9 cellular contexts compared by ENCODE assay signal in the genomic region with DNA sequence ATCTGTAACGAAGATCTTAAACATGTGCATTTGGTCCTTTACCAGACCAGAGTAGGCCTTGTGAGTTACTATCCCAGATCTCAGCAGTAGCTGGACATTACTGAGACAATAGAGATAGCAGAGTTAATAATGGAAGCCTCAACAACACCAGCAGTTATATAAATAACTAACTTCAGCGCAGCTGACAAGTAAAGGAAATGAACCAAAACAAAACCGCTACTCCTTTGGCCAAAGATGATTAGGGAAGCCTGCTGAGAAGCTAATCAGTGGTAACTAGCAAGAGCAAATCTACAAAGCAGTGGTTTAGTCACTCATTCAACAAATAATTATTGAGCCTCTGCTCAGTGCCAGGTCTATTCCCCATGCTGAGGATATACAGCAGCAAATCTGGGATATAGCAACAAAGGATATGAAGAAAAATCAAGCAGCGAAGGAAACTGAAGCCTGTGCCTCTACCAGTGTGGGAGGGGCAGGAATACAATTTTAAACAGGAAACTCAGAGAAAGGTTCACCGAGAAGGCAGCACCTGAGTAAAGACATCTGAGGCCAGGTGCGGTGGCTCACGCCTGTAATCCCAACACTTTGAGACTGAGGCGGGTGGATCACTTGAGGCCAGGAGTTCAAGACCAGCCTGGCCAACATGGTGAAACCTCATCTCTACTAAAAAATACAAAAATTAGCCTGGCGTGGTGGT.
DNase-seq lines count a peak whose midpoint lies in the region; ATAC-seq and TF ChIP-seq lines count a peak whose summit lies in the region.
"Had no signal": no experiment of that assay in that cellular context is flagged by ENCODE, and none has a peak within 500 bp of the region (broad histone marks: within the 10 kb centered on the region; RNA-seq: fewer than 3 reads in every experiment).

No MANE protein-coding gene starts in this region.

- no peak for TF ChIP-seq EP300 in sigmoid colon (IDR thresholded peaks at IDR 0.05)

- H3K36me3 ChIP-seq in spleen (peaks cover 0 to 5% (median 0%) of the 10 kb centered on the region in 6 donors), sigmoid colon (no peaks in the 10 kb centered on the region)
- H3K36me3 ChIP-seq: breast epithelium had no signal

- peak overlapping the region; percentile 48 for H3K27ac Mint-ChIP-seq in activated T-cell treated with anti-CD3 and anti-CD28 coated beads, Interleukin-2, amount 50 U/mL, for 72 hours
- H3K27ac Mint-ChIP-seq in type B pancreatic cell: no peak overlapping the region

- no peak for TF ChIP-seq CTCF in spleen (IDR thresholded peaks at IDR 0.05 in 8 of 11, conservative IDR thresholded peaks at IDR 0.05 in 3 of 11)
- TF ChIP-seq CTCF in sigmoid colon (IDR thresholded peaks at IDR 0.05): no peak
- TF ChIP-seq CTCF in type B pancreatic cell (conservative IDR thresholded peaks at IDR 0.05): no peak

- peaks cover 3 to 23% of the 10 kb centered on the region in 2 donors for H3K36me3 Mint-ChIP-seq in activated T-cell treated with anti-CD3 and anti-CD28 coated beads, Interleukin-2, amount 50 U/mL, for 72 hours (ENCODE audit: insufficient read depth in 2 of 2)
- H3K36me3 Mint-ChIP-seq in type B pancreatic cell: no peaks in the 10 kb centered on the region

- H3K27ac ChIP-seq in spleen: peak overlapping the region in 7 of 8 donors; percentile 38 to 93 (median 88)
- no peak overlapping the region for H3K27ac ChIP-seq in sigmoid colon
- H3K27ac ChIP-seq: breast epithelium had no signal

- peak; percentile 36 for ATAC-seq in GM19452 (IDR thresholded peaks at IDR 0.05; ENCODE audit: unreplicated experiment)
- peak; percentile 32 for ATAC-seq in HG03432 (IDR thresholded peaks at IDR 0.05; ENCODE audit: unreplicated experiment)
- ATAC-seq in activated T-cell treated with anti-CD3 and anti-CD28 coated beads, Interleukin-2, amount 50 U/mL, for 72 hours (replicated peaks in 1 of 2): no peak

- DNase-seq in activated T-cell treated with anti-CD3 and anti-CD28 coated beads, Interleukin-2, amount 50 U/mL, for 72 hours: no peak
- no peak for DNase-seq in spleen
- no peak for DNase-seq in sigmoid colon
- DNase-seq in type B pancreatic cell (ENCODE audit: extremely low spot score, unreplicated experiment): no peak
- no peak for DNase-seq in NCI-H2029 (lab: John Stamatoyannopoulos, UW)
- DNase-seq: kidney glomerular epithelial cell had no signal

- H3K4me1 ChIP-seq in spleen (peaks cover 13 to 91% (median 71%) of the 10 kb centered on the region in 6 donors), sigmoid colon (no peaks in the 10 kb centered on the region)
- H3K4me1 ChIP-seq: breast epithelium had no signal

- peak overlapping the region; percentile 19 to 50 for H3K4me3 Mint-ChIP-seq in activated T-cell treated with anti-CD3 and anti-CD28 coated beads, Interleukin-2, amount 50 U/mL, for 72 hours
- H3K4me3 Mint-ChIP-seq in type B pancreatic cell: no peak overlapping the region

- WGBS in spleen, 5 donors: 48 to 56% (median 53%) methylated on average over 9 of the region's 9 CpGs
- WGBS in sigmoid colon, 2 donors: 61 to 73% methylated on average over 9 of the region's 9 CpGs

- H3K9me3 ChIP-seq in spleen: no peaks in the 10 kb centered on the region
- no peaks in the 10 kb centered on the region for H3K9me3 ChIP-seq in sigmoid colon
- H3K9me3 ChIP-seq: breast epithelium had no signal

- H3K9me3 Mint-ChIP-seq in activated T-cell treated with anti-CD3 and anti-CD28 coated beads, Interleukin-2, amount 50 U/mL, for 72 hours: no peaks in the 10 kb centered on the region
- peaks cover 4% of the 10 kb centered on the region for H3K9me3 Mint-ChIP-seq in type B pancreatic cell

- intact Hi-C loops in spleen (cut with DNase I; ENCODE audit: low total_unique reads) (no loop called here), sigmoid colon (cut with DNase I) (no loop called here)

- no peaks in the 10 kb centered on the region for H3K27me3 ChIP-seq in spleen (replicated peaks in 1 of 7)
- no peaks in the 10 kb centered on the region for H3K27me3 ChIP-seq in sigmoid colon
- H3K27me3 ChIP-seq: breast epithelium had no signal

- H3K27me3 Mint-ChIP-seq in activated T-cell treated with anti-CD3 and anti-CD28 coated beads, Interleukin-2, amount 50 U/mL, for 72 hours (ENCODE audit: low read depth): no peaks in the 10 kb centered on the region
- H3K27me3 Mint-ChIP-seq in type B pancreatic cell: no peaks in the 10 kb centered on the region

- H3K4me3 ChIP-seq in spleen (no peak overlapping the region), sigmoid colon (no peak overlapping the region)
- H3K4me3 ChIP-seq: breast epithelium had no signal

- peaks cover 88% of the 10 kb centered on the region for H3K4me1 Mint-ChIP-seq in activated T-cell treated with anti-CD3 and anti-CD28 coated beads, Interleukin-2, amount 50 U/mL, for 72 hours (ENCODE audit: low read depth)
- peaks cover 13% of the 10 kb centered on the region for H3K4me1 Mint-ChIP-seq in type B pancreatic cell (ENCODE audit: unreplicated experiment)

- TF ChIP-seq POLR2A in spleen (IDR thresholded peaks at IDR 0.05): no peak
- TF ChIP-seq POLR2A in sigmoid colon (IDR thresholded peaks at IDR 0.05): no peak

Comparison
In these comparisons a context has a peak if more than half of its experiments do, and no peak if none do; other contexts are left out.
1. ATAC-seq: peak in GM19452 (single experiment) and HG03432 (single experiment); none in activated T-cell treated with anti-CD3 and anti-CD28 coated beads, Interleukin-2, amount 50 U/mL, for 72 hours (0 of 2).
2. H3K27ac ChIP-seq: peak in spleen (7 of 8); none in sigmoid colon (0 of 4).